ENCODE assay signal across 8 cellular contexts in the genomic region with DNA sequence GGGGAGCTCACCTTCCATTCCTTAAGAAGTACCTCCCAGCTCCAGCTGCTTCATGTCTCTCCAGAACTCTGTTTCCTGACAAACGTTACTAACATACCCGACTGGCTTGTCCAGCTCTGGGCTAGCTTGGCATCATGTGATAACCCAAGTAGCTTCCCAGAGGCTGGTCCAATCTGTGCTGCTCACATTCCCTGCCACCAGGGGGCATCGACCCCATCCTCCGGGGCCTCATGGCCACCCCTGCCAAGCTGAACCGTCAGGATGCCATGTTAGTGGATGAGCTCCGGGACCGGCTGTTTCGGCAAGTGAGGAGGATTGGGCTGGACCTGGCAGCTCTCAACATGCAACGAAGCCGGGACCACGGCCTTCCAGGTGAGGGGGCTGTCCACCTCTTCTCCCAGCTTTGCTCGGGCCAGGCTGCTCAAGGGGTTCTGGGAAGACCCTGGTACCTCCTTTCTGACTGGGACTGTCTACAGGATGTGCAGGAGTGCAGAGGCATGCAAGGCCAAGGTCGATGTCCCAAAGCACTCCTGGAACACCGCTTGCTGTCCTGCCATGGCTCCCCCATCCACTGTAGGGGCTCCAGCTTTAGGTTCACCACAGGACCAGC. TPM values are rescaled to one million over a fixed set of nuclear protein-coding genes. Genes with fewer than 3 reads are reported as not detected.
DNase-seq lines count a peak whose midpoint lies in the region; ATAC-seq, FAIRE-seq and TF ChIP-seq lines count a peak whose summit lies in the region.

No MANE protein-coding gene starts in this region.

- peak; percentile 66 for DNase-seq in A172 (ENCODE audit: low spot score)
- peak; percentile 67 for DNase-seq in GM12865 (ENCODE audit: low read depth)
- peak; percentile 52 for DNase-seq in NCI-H1694 (lab: John Stamatoyannopoulos, UW)
- peak; percentile 17 to 33 (median 22) for DNase-seq in activated CD4-positive, CD25-positive, alpha-beta regulatory T cell (lab: John Stamatoyannopoulos, UW)
- peak; percentile 10 for DNase-seq in cerebellum (ENCODE audit: low spot score)
- peak in 2 of 3 donors; percentile 50 to 52 for DNase-seq in mucosa of descending colon
- DNase-seq in superior temporal gyrus (ENCODE audit: extremely low spot score) = peak; percentile 12
- no peak for DNase-seq in frontal cortex (ENCODE audit: low spot score in 2 of 2)

- FAIRE-seq in frontal cortex (lab: Jason Lieb, UNC) = no peak

- intact Hi-C loops in mucosa of descending colon (cut with DNase I, micrococcal nuclease) = no loop called here

- no peaks in the 10 kb centered on the region for H3K9me3 ChIP-seq in mucosa of descending colon

- H3K4me3 ChIP-seq in GM12865 (ENCODE audit: low read depth, low read length) (no peak overlapping the region), mucosa of descending colon (no peak overlapping the region)

- H3K36me3 ChIP-seq in mucosa of descending colon (ENCODE audit: low read depth) = no peaks in the 10 kb centered on the region

- no peaks in the 10 kb centered on the region for H3K4me1 ChIP-seq in mucosa of descending colon (ENCODE audit: low read depth)

- ATAC-seq in mucosa of descending colon = peak; percentile 77

- peak; percentile 81 for TF ChIP-seq CTCF in GM12865 (IDR thresholded peaks at IDR 0.05; ENCODE audit: insufficient read depth, low read depth, low read length, missing control alignments)
- TF ChIP-seq CTCF in mucosa of descending colon (IDR thresholded peaks at IDR 0.05) = peak; percentile 13

RNA-seq across cellular contexts. Expression of a gene that starts 7.6 kb away (rescaled TPM):
- not detected in 2 replicates for total RNA-seq in A172 (2014; rRNA removed; shearing (Covaris generic))
- total RNA-seq in cerebellum (0.09 TPM), mucosa of descending colon (not detected), frontal cortex (not detected)

RNA-seq across cellular contexts. Expression of a gene that starts 18.9 kb away (rescaled TPM):
- total RNA-seq in A172 (2014; rRNA removed; shearing (Covaris generic)) = 10.3 and 16.1 TPM in 2 replicates
- total RNA-seq in cerebellum (20.8 TPM), mucosa of descending colon (10 to 100 TPM; 12.9 to 18.5 (median 14.7) TPM), frontal cortex (13.0 TPM)

RNA-seq across cellular contexts. Expression of a gene that starts 33.3 kb away (rescaled TPM):
- not detected in 2 replicates for total RNA-seq in A172 (2014; rRNA removed; shearing (Covaris generic))
- not detected for total RNA-seq in cerebellum
- total RNA-seq in mucosa of descending colon = not detected
- not detected for total RNA-seq in frontal cortex

RNA-seq across cellular contexts. Expression of a gene that starts 38.3 kb away (rescaled TPM):
- not detected in 2 replicates for total RNA-seq in A172 (2014; rRNA removed; shearing (Covaris generic))
- total RNA-seq in cerebellum = not detected
- not detected for total RNA-seq in mucosa of descending colon
- not detected for total RNA-seq in frontal cortex

RNA-seq across cellular contexts. Expression of a gene that starts 51.9 kb away (rescaled TPM):
- total RNA-seq in A172 (2014; rRNA removed; shearing (Covaris generic)) = not detected in 2 replicates
- total RNA-seq in cerebellum (0.18 TPM), mucosa of descending colon (not detected), frontal cortex (under 0.01 TPM)

Comparison
In these comparisons a context has a peak if more than half of its experiments do, and no peak if none do; other contexts are left out.
1. DNase-seq: peak in A172 (single experiment), GM12865 (single experiment), NCI-H1694 (single experiment), activated CD4-positive, CD25-positive, alpha-beta regulatory T cell (4 of 4), cerebellum (single experiment), mucosa of descending colon (2 of 3) and superior temporal gyrus (single experiment); none in frontal cortex (0 of 2).